In genomic region chr19:18191640-18192062, GRCh38 we compare ENCODE assay signal across 1 cellular context.
TF ChIP-seq lines count a peak whose summit lies in the region.

No MANE protein-coding gene starts in this region.

TF ChIP-seq in A549, 52 proteins besides CTCF, POLR2A, EP300 and RAD21 (continued from another document):
- TF ChIP-seq, protein P1, sequence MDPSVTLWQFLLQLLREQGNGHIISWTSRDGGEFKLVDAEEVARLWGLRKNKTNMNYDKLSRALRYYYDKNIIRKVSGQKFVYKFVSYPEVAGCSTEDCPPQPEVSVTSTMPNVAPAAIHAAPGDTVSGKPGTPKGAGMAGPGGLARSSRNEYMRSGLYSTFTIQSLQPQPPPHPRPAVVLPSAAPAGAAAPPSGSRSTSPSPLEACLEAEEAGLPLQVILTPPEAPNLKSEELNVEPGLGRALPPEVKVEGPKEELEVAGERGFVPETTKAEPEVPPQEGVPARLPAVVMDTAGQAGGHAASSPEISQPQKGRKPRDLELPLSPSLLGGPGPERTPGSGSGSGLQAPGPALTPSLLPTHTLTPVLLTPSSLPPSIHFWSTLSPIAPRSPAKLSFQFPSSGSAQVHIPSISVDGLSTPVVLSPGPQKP (IDR thresholded peaks at IDR 0.05; ENCODE audit: low read depth, low read length): no peak
- TF ChIP-seq PHF8 (IDR thresholded peaks at IDR 0.05; ENCODE audit: borderline replicate concordance, low read depth): no peak
- no peak for TF ChIP-seq ZSCAN20 (CRISPR knock-in tag; IDR thresholded peaks at IDR 0.05)
- TF ChIP-seq HDAC2 (IDR thresholded peaks at IDR 0.05): no peak
- TF ChIP-seq MAFK (IDR thresholded peaks at IDR 0.05; ENCODE audit: partially characterized antibody): no peak
- TF ChIP-seq NR3C1 (IDR thresholded peaks at IDR 0.05): no peak
- TF ChIP-seq, protein P2, sequence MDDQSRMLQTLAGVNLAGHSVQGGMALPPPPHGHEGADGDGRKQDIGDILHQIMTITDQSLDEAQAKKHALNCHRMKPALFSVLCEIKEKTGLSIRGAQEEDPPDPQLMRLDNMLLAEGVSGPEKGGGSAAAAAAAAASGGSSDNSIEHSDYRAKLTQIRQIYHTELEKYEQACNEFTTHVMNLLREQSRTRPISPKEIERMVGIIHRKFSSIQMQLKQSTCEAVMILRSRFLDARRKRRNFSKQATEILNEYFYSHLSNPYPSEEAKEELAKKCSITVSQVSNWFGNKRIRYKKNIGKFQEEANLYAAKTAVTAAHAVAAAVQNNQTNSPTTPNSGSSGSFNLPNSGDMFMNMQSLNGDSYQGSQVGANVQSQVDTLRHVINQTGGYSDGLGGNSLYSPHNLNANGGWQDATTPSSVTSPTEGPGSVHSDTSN (IDR thresholded peaks at IDR 0.05): no peak
- TF ChIP-seq BHLHE40 (IDR thresholded peaks at IDR 0.05; ENCODE audit: low read depth, low read length): no peak
- no peak for TF ChIP-seq TFCP2L1 (CRISPR knock-in tag; IDR thresholded peaks at IDR 0.05)
- TF ChIP-seq JUNB (IDR thresholded peaks at IDR 0.05): no peak
